ENCODE assay signal across 8 cellular contexts in genomic region chr5:140564196-140565023, GRCh38. TPM values are rescaled to one million over a fixed set of nuclear protein-coding genes. Genes with fewer than 3 reads are reported as not detected.
DNase-seq lines count a peak whose midpoint lies in the region; ATAC-seq and TF ChIP-seq lines count a peak whose summit lies in the region.

Gene APBB3, minus strand, starts transcription at chr5:140564598. Its CDS starts 353 bp downstream, at chr5:140564245.
Gene SLC35A4, plus strand, starts transcription at chr5:140564828. Its CDS starts 2,342 bp downstream, at chr5:140567170.

- H3K4me1 ChIP-seq in rectal smooth muscle tissue (ENCODE audit: control insufficient read depth, insufficient read depth, low read length) (peaks cover 19% of the 10 kb centered on the region), aorta (ENCODE audit: control insufficient read depth in 1 of 2, insufficient read depth in 2 of 2, low read length in 2 of 2) (no peaks in the 10 kb centered on the region)

- H3K27me3 ChIP-seq in rectal smooth muscle tissue (ENCODE audit: control insufficient read depth, insufficient read depth, low read length) (no peaks in the 10 kb centered on the region), aorta (ENCODE audit: control insufficient read depth in 1 of 2, insufficient read depth in 2 of 2, low read length in 1 of 2) (no peaks in the 10 kb centered on the region)

- H3K9me3 ChIP-seq in aorta (ENCODE audit: control insufficient read depth, low read length) = no peaks in the 10 kb centered on the region

- ATAC-seq in GM18502 (IDR thresholded peaks at IDR 0.05; ENCODE audit: poor library complexity, unreplicated experiment) = peak; percentile 88
- peak; percentile 84 for ATAC-seq in HG02973 (IDR thresholded peaks at IDR 0.05; ENCODE audit: unreplicated experiment)
- ATAC-seq in aorta (ENCODE audit: low FRiP score) = peak; percentile 96

- H3K4me3 ChIP-seq in astrocyte of the cerebellum (ENCODE audit: low read depth, low read length) (peak within 1 kb of the TSS; percentile 69), rectal smooth muscle tissue (ENCODE audit: low read length) (peak within 1 kb of the TSS; percentile 83), aorta (ENCODE audit: low read length in 2 of 2) (peak within 1 kb of the TSS; percentile 64 to 69)

- intact Hi-C loops in aorta (cut with DNase I) = loop anchor here in 1 of 2 donors (2.0 to 10.0 kb wide), 3 partner anchors 73 to 164 kb away; partner anchors contain the start of genes ANKHD1, TMCO6 and ZMAT2

- H3K36me3 ChIP-seq in rectal smooth muscle tissue (ENCODE audit: control insufficient read depth, insufficient read depth, low read length) (peaks cover 9% of the 10 kb centered on the region), aorta (ENCODE audit: control insufficient read depth in 1 of 2, insufficient read depth in 2 of 2, low read length in 1 of 2) (no peaks in the 10 kb centered on the region)

- TF ChIP-seq CTCF in astrocyte of the cerebellum (IDR thresholded peaks at IDR 0.05; ENCODE audit: low read depth, low read length, missing control alignments) = no peak

- H3K9ac ChIP-seq in rectal smooth muscle tissue (ENCODE audit: low read length) = peak within 1 kb of the TSS; percentile 79

- H3K27ac ChIP-seq in rectal smooth muscle tissue (ENCODE audit: low read depth, low read length) (peak within 1 kb of the TSS; percentile 93), aorta (ENCODE audit: low read depth in 1 of 2, low read length in 2 of 2) (peak within 1 kb of the TSS; percentile 29 to 91)

- 0% methylated on average over 74 of the region's 74 CpGs for whole genome bisulfite sequencing in aorta, 2 donors

- DNase-seq in NCI-H2029 treated with DMSO at 0.1 percent for 48 hours (lab: John Stamatoyannopoulos, UW) (peak; percentile 83), T-helper 9 cell (peak; percentile 93), astrocyte of the cerebellum (ENCODE audit: low read depth) (peak; percentile 97), hepatic stellate cell (ENCODE audit: low spot score) (peak; percentile 98), aorta (peak; percentile 98 to 99)

- in situ Hi-C loops in astrocyte of the cerebellum (cut with HindIII; ENCODE audit: low sequenced_read_pairs) = no loop called here

RNA-seq across cellular contexts. Expression of gene APBB3, which starts in this region (rescaled TPM):
- total RNA-seq in aorta = 10 to 100 TPM; 32.9 to 48.3 TPM
- 10 to 100 TPM; 10.9 to 66.9 TPM for polyA plus RNA-seq in aorta

RNA-seq across cellular contexts. Expression of gene SLC35A4, which starts in this region (rescaled TPM):
- 10 to 100 TPM; 38.9 to 43.4 TPM for total RNA-seq in aorta
- 10 to 100 TPM; 24.9 to 25.5 TPM for polyA plus RNA-seq in aorta

Comparison
In these comparisons a context has a peak if more than half of its experiments do, and no peak if none do; other contexts are left out.
1. Peak in every context shown above with its lines: DNase-seq, ATAC-seq, H3K4me3 ChIP-seq and H3K27ac ChIP-seq.